Comparison of ENCODE assay signal across 10 cellular contexts in genomic region chr4:124710253-124710849, GRCh38. TPM values are rescaled to one million over a fixed set of nuclear protein-coding genes. Genes with fewer than 3 reads are reported as not detected.
DNase-seq lines count a peak whose midpoint lies in the region; ATAC-seq and TF ChIP-seq lines count a peak whose summit lies in the region.
"Had no signal": no experiment of that assay in that cellular context is flagged by ENCODE, and none has a peak within 500 bp of the region (broad histone marks: within the 10 kb centered on the region; RNA-seq: fewer than 3 reads in every experiment).

No MANE protein-coding gene starts in this region.

- H3K36me3 ChIP-seq in skeletal muscle tissue (ENCODE audit: control insufficient read depth in 3 of 3, insufficient read depth in 3 of 3, low read length in 3 of 3) (no peaks in the 10 kb centered on the region), mucosa of descending colon (ENCODE audit: low read depth) (no peaks in the 10 kb centered on the region)

- intact Hi-C loops in posterior vena cava (cut with DNase I) (loop anchor here in 1 of 2 donors (2.0 kb wide), 1 partner anchor 80 kb away; no protein-coding TSS in a partner anchor), mucosa of descending colon (cut with DNase I, micrococcal nuclease) (no loop called here)

- H3K4me1 ChIP-seq in skeletal muscle tissue (ENCODE audit: control insufficient read depth in 3 of 3, insufficient read depth in 3 of 3, low read length in 3 of 3) (peaks cover 2 to 21% (median 10%) of the 10 kb centered on the region in 3 donors), mucosa of descending colon (ENCODE audit: low read depth) (peaks cover 4% of the 10 kb centered on the region)

- TF ChIP-seq CTCF in HFF-Myc (IDR thresholded peaks at IDR 0.05; ENCODE audit: low read depth, low read length, missing control alignments), result no peak
- no peak for TF ChIP-seq CTCF in mucosa of descending colon (IDR thresholded peaks at IDR 0.05)

- ATAC-seq in GM18870 (IDR thresholded peaks at IDR 0.05; ENCODE audit: unreplicated experiment) (no peak), mucosa of descending colon (no peak), GM18520 (IDR thresholded peaks at IDR 0.05; ENCODE audit: unreplicated experiment) (no peak)
- ATAC-seq: activated CD8-positive, alpha-beta memory T cell treated with anti-CD3 and anti-CD28 coated beads, Interleukin-2, amount 10 ng/mL, durations not matched to agents 7 days and 5 days had no signal

- H3K27me3 ChIP-seq in skeletal muscle tissue (ENCODE audit: control insufficient read depth in 3 of 3, insufficient read depth in 3 of 3, low read length in 3 of 3), result no peaks in the 10 kb centered on the region

- H3K27ac ChIP-seq in skeletal muscle tissue (ENCODE audit: low read depth, low read length), result no peak overlapping the region

- H3K9me3 ChIP-seq in skeletal muscle tissue (ENCODE audit: control insufficient read depth in 3 of 3, low read length in 3 of 3) (no peaks in the 10 kb centered on the region), mucosa of descending colon (no peaks in the 10 kb centered on the region)

- peak overlapping the region in 1 of 3 donors; percentile 9 for H3K9ac ChIP-seq in skeletal muscle tissue (ENCODE audit: low read depth in 1 of 3, low read length in 3 of 3)

- H3K4me3 ChIP-seq in HFF-Myc (replicated peaks; ENCODE audit: low read depth, low read length), result peak overlapping the region; percentile 78
- H3K4me3 ChIP-seq in skeletal muscle tissue (ENCODE audit: low read length in 3 of 3), result peak overlapping the region; percentile 30 to 87 (median 31)
- H3K4me3 ChIP-seq in mucosa of descending colon, result no peak overlapping the region

- DNase-seq in HFF-Myc (ENCODE audit: extremely low read depth, low read depth) (no peak), SK-N-DZ (ENCODE audit: low spot score) (peak; percentile 5), globus pallidus (ENCODE audit: low spot score) (peak; percentile 16), posterior vena cava (ENCODE audit: low spot score) (no peak), mucosa of descending colon (no peak)
- DNase-seq: activated CD8-positive, alpha-beta memory T cell treated with anti-CD3 and anti-CD28 coated beads, Interleukin-2, amount 10 ng/mL, durations not matched to agents 7 days and 5 days; stimulated activated CD4-positive, alpha-beta T cell treated with anti-CD3 and anti-CD28 coated beads, Interleukin-15, amount 100 ng/mL, for 24 hours had no signal

RNA-seq across cellular contexts. Expression of gene ANKRD50, which starts 2.2 kb away (rescaled TPM):
- polyA plus RNA-seq in SK-N-DZ (2014; cell fraction: cytosol; rRNA removed), result 5.4 and 5.8 TPM in 2 replicates
- 3.9 and 4.1 TPM in 2 replicates for polyA plus RNA-seq in SK-N-DZ (2014; cell fraction: nucleus; rRNA removed)
- 77.8 TPM for total RNA-seq in skeletal muscle tissue
- total RNA-seq in posterior vena cava, result 10 to 100 TPM; 32.0 to 39.9 TPM
- 10 to 100 TPM in 2 of 3 donors, 1 to 10 TPM in 1; 8.2 to 16.7 (median 11.0) TPM for total RNA-seq in mucosa of descending colon

Comparison
In these comparisons a context has a peak if more than half of its experiments do, and no peak if none do; other contexts are left out.
1. DNase-seq: peak in SK-N-DZ (single experiment) and globus pallidus (single experiment); none in HFF-Myc (single experiment), posterior vena cava (single experiment) and mucosa of descending colon (0 of 3).